9 cellular contexts compared by ENCODE assay signal in the genomic region with DNA sequence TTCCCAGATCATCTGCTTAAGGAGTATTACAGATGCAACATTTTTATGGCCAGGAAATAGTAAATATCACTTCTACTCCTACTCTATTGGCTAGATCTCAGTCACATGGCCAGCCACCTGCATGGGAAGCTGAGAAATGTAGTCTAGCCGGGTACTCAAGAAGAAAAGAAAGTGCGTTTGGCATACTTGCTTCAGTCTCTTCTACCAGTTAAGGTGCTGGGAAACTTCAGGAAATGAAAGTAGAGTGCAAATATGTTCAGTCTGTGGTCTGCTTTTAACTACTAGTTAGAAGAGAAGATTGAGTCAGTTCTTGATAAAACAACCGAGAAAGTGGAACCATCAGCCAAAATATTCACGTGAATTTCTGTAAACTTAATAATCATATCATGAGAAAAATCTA.
DNase-seq lines count a peak whose midpoint lies in the region; ATAC-seq and TF ChIP-seq lines count a peak whose summit lies in the region.
"Had no signal": no experiment of that assay in that cellular context is flagged by ENCODE, and none has a peak within 500 bp of the region (broad histone marks: within the 10 kb centered on the region; RNA-seq: fewer than 3 reads in every experiment).

No MANE protein-coding gene starts in this region.

- POLR2A ChIA-PET in T-cell (lab: Charles Lee): no interaction called here

- CTCF ChIA-PET in T-cell (lab: Charles Lee): no interaction called here

- H3K4me3 Mint-ChIP-seq in T-cell (peak overlapping the region in 1 of 3 donors; percentile 1), CD14-positive monocyte (no peak overlapping the region)

- ATAC-seq in HG02943 (IDR thresholded peaks at IDR 0.05; ENCODE audit: low read depth, unreplicated experiment) (peak; percentile 98), T-cell (replicated peaks in 1 of 4) (peak in 3 of 4 experiments; percentile 36 to 76 (median 46))
- ATAC-seq in stimulated activated naive CD8-positive, alpha-beta T cell treated with anti-CD3 and anti-CD28 coated beads, Interleukin-15, Interleukin-2, amounts not matched to agents 100 U/mL and 50 U/mL, for 24 hours: peak; percentile 65

- H3K36me3 Mint-ChIP-seq in T-cell (peaks cover 40% of the 10 kb centered on the region), CD14-positive monocyte (peaks cover 12 to 27% of the 10 kb centered on the region in 2 donors)

- H3K9me3 Mint-ChIP-seq in T-cell (no peaks in the 10 kb centered on the region), CD14-positive monocyte (peaks cover 0 to 3% (median 0%) of the 10 kb centered on the region in 7 donors)

- intact Hi-C loops in CD14-positive monocyte (cut with micrococcal nuclease): no loop called here

- peak; percentile 34 for DNase-seq in activated CD4-positive, alpha-beta T cell treated with anti-CD3 and anti-CD28 coated beads for 48 hours
- DNase-seq in activated CD4-positive, alpha-beta T cell treated with anti-CD3 and anti-CD28 coated beads, Interleukin-2, amount 50 U/mL, for 1 hour: no peak
- DNase-seq in T-cell: peak in 2 of 34 experiments; percentile 2 to 14
- no peak for DNase-seq in stimulated activated naive CD8-positive, alpha-beta T cell treated with anti-CD3 and anti-CD28 coated beads, Interleukin-15, Interleukin-2, amounts not matched to agents 100 U/mL and 50 U/mL, for 24 hours
- no peak for DNase-seq in cerebellar cortex (ENCODE audit: low spot score)
- DNase-seq in KG1 (lab: John Stamatoyannopoulos, UW): no peak
- DNase-seq in CD14-positive monocyte (ENCODE audit: low spot score): no peak
- DNase-seq: NCI-H2081 had no signal

- peak overlapping the region in 1 of 2 donors; percentile 29 for H3K27ac Mint-ChIP-seq in T-cell
- H3K27ac Mint-ChIP-seq in CD14-positive monocyte: peak overlapping the region in 1 of 7 donors; percentile 22

- H3K27me3 Mint-ChIP-seq in T-cell: no peaks in the 10 kb centered on the region
- peaks cover 0 to 1% (median 0%) of the 10 kb centered on the region in 3 donors for H3K27me3 Mint-ChIP-seq in CD14-positive monocyte (ENCODE audit: low read depth in 3 of 3)

- H3K4me1 Mint-ChIP-seq in T-cell (peaks cover 13 to 22% (median 16%) of the 10 kb centered on the region in 3 donors), CD14-positive monocyte (no peaks in the 10 kb centered on the region)

- no peak for TF ChIP-seq CTCF in CD14-positive monocyte (IDR thresholded peaks at IDR 0.05)

Comparison
In these comparisons a context has a peak if more than half of its experiments do, and no peak if none do; other contexts are left out.
1. ATAC-seq: peak in every context shown above with its lines; median percentile 98 in HG02943; 65 in stimulated activated naive CD8-positive, alpha-beta T cell treated with anti-CD3 and anti-CD28 coated beads, Interleukin-15, Interleukin-2, amounts not matched to agents 100 U/mL and 50 U/mL, for 24 hours; 46 in T-cell.